22 cellular contexts compared by ENCODE assay signal in genomic region chrX:39460491-39460890, GRCh38.
"Had no signal": no experiment of that assay in that cellular context is flagged by ENCODE, and none has a peak within 500 bp of the region (broad histone marks: within the 10 kb centered on the region; RNA-seq: fewer than 3 reads in every experiment).

No MANE protein-coding gene starts in this region.

- ATAC-seq: Panc1, Right ventricle myocardium inferior, SK-N-SH treated with all-trans-retinoic acid at 6 μM for 48 hours had no signal

- H3K27ac ChIP-seq: KMS-11, PC-9, RWPE1, SK-N-MC had no signal

- DNase-seq: Karpas-422, MM.1S, MV-4-11, NCI-H1417 treated with DMSO at 0.1 percent for 48 hours, NCI-H1436 treated with DMSO at 0.1 percent for 48 hours, NCI-H1694 treated with DMSO at 0.1 percent for 48 hours, NCI-H187 treated with DMSO at 0.1 percent for 48 hours, NCI-H2171 treated with DMSO at 0.1 percent for 48 hours, NCI-H2227 treated with DMSO at 0.1 percent for 48 hours, NCI-H446, NCI-H524, NCI-H526, NCI-H82, PC-9, SHP77, SIG-M5 had no signal

- H3K4me3 ChIP-seq: PC-9, SK-N-MC had no signal
